Comparison of ENCODE assay signal across 11 cellular contexts in genomic region chr11:126140932-126141291, GRCh38.
DNase-seq lines count a peak whose midpoint lies in the region; ATAC-seq and TF ChIP-seq lines count a peak whose summit lies in the region.
"Had no signal": no experiment of that assay in that cellular context is flagged by ENCODE, and none has a peak within 500 bp of the region (broad histone marks: within the 10 kb centered on the region; RNA-seq: fewer than 3 reads in every experiment).

No MANE protein-coding gene starts in this region.

- peak; percentile 38 for ATAC-seq in left colon
- no peak for ATAC-seq in activated naive CD4-positive, alpha-beta T cell treated with anti-CD3 and anti-CD28 coated beads, Interleukin-2, amount 50 U/mL, for 72 hours
- ATAC-seq: A549 had no signal

- H3K9me3 Mint-ChIP-seq in type B pancreatic cell = no peaks in the 10 kb centered on the region
- no peaks in the 10 kb centered on the region for H3K9me3 Mint-ChIP-seq in activated naive CD4-positive, alpha-beta T cell treated with anti-CD3 and anti-CD28 coated beads, Interleukin-2, amount 50 U/mL, for 72 hours

- H3K4me1 ChIP-seq in adipocyte (ENCODE audit: control insufficient read depth, insufficient read depth, low read length) = peaks cover 59% of the 10 kb centered on the region
- H3K4me1 ChIP-seq in MM.1S (ENCODE audit: low read length) = no peaks in the 10 kb centered on the region
- H3K4me1 ChIP-seq: A549 had no signal

- no peak overlapping the region for H3K27ac ChIP-seq in MM.1S (ENCODE audit: low read length)
- H3K27ac ChIP-seq: A549 had no signal

- H3K36me3 Mint-ChIP-seq in type B pancreatic cell = no peaks in the 10 kb centered on the region
- no peaks in the 10 kb centered on the region for H3K36me3 Mint-ChIP-seq in activated naive CD4-positive, alpha-beta T cell treated with anti-CD3 and anti-CD28 coated beads, Interleukin-2, amount 50 U/mL, for 72 hours

- no peaks in the 10 kb centered on the region for H3K9me2 ChIP-seq in MM.1S (replicated peaks; ENCODE audit: insufficient read depth, low read length)

- H3K27me3 ChIP-seq in adipocyte (replicated peaks; ENCODE audit: control insufficient read depth, insufficient read depth, low read length) = no peaks in the 10 kb centered on the region
- H3K27me3 ChIP-seq in MM.1S (replicated peaks; ENCODE audit: insufficient read depth, low read length) = no peaks in the 10 kb centered on the region

- H4K20me1 ChIP-seq in MM.1S (ENCODE audit: insufficient read depth, low read length) = no peaks in the 10 kb centered on the region

- H3F3A ChIP-seq in MM.1S (ENCODE audit: insufficient read depth, low read length) = no peaks in the 10 kb centered on the region

- intact Hi-C loops in left colon (cut with DNase I, micrococcal nuclease) = no loop called here

- peak overlapping the region; percentile 92 for H3K9ac ChIP-seq in adipocyte (ENCODE audit: low read length)
- no peak overlapping the region for H3K9ac ChIP-seq in MM.1S (ENCODE audit: low read length)

- no peak overlapping the region for H2AFZ ChIP-seq in MM.1S (ENCODE audit: low read length)

- TF ChIP-seq CTCF in type B pancreatic cell (conservative IDR thresholded peaks at IDR 0.05) (no peak), MM.1S (IDR thresholded peaks at IDR 0.05; ENCODE audit: low read length) (no peak)

- H3K4me1 Mint-ChIP-seq in type B pancreatic cell (ENCODE audit: unreplicated experiment) = peaks cover 44% of the 10 kb centered on the region

- peak overlapping the region; percentile 26 for H3K27ac Mint-ChIP-seq in type B pancreatic cell
- H3K27ac Mint-ChIP-seq in activated naive CD4-positive, alpha-beta T cell treated with anti-CD3 and anti-CD28 coated beads, Interleukin-2, amount 50 U/mL, for 72 hours = no peak overlapping the region

- no peak overlapping the region for H3K4me2 ChIP-seq in MM.1S (ENCODE audit: low read depth, low read length)
- H3K4me2 ChIP-seq: A549 had no signal

- DNase-seq in NCI-H1694 treated with DMSO at 0.1 percent for 48 hours (lab: John Stamatoyannopoulos, UW) (peak; percentile 19), NCI-H1694 (lab: John Stamatoyannopoulos, UW) (no peak), adipocyte (ENCODE audit: low read depth) (peak; percentile 67), left colon (peak in 1 of 2 donors; percentile 64), type B pancreatic cell (ENCODE audit: extremely low spot score, unreplicated experiment) (no peak), MM.1S (no peak), OCI-M1 (lab: John Stamatoyannopoulos, UW) (no peak)
- DNase-seq in activated naive CD4-positive, alpha-beta T cell treated with anti-CD3 and anti-CD28 coated beads, Interleukin-2, amount 50 U/mL, for 72 hours (ENCODE audit: low spot score in 2 of 2) = no peak
- DNase-seq: glutamatergic neuron; stimulated activated CD4-positive, alpha-beta T cell treated with anti-CD3 and anti-CD28 coated beads, Interleukin-2, amount 100 ng/mL, for 24 hours had no signal

- H3K79me2 ChIP-seq in MM.1S (ENCODE audit: low read length) = no peaks in the 10 kb centered on the region

- H3K4me3 ChIP-seq in adipocyte (ENCODE audit: low read length) = peak overlapping the region; percentile 40
- H3K4me3 ChIP-seq in MM.1S (ENCODE audit: low read length) = no peak overlapping the region
- H3K4me3 ChIP-seq: A549 had no signal

- no peaks in the 10 kb centered on the region for H3K27me3 Mint-ChIP-seq in type B pancreatic cell

- H3K36me3 ChIP-seq in adipocyte (ENCODE audit: control insufficient read depth, insufficient read depth, low read length, severe bottlenecking) (no peaks in the 10 kb centered on the region), MM.1S (replicated peaks; ENCODE audit: insufficient read depth, low read length) (no peaks in the 10 kb centered on the region)

- H3K9me3 ChIP-seq in adipocyte (ENCODE audit: control insufficient read depth, low read length) = no peaks in the 10 kb centered on the region
- no peaks in the 10 kb centered on the region for H3K9me3 ChIP-seq in MM.1S (replicated peaks; ENCODE audit: insufficient read depth, low read length)
- H3K9me3 ChIP-seq: A549 had no signal

- H3K4me3 Mint-ChIP-seq in type B pancreatic cell = peak overlapping the region; percentile 9

Comparison
In these comparisons a context has a peak if more than half of its experiments do, and no peak if none do; other contexts are left out.
1. DNase-seq: peak in NCI-H1694 treated with DMSO at 0.1 percent for 48 hours (single experiment) and adipocyte (single experiment); none in NCI-H1694 (single experiment), type B pancreatic cell (single experiment), MM.1S (single experiment), activated naive CD4-positive, alpha-beta T cell treated with anti-CD3 and anti-CD28 coated beads, Interleukin-2, amount 50 U/mL, for 72 hours (0 of 2) and OCI-M1 (single experiment).